ENCODE assay signal across 8 cellular contexts in the genomic region with DNA sequence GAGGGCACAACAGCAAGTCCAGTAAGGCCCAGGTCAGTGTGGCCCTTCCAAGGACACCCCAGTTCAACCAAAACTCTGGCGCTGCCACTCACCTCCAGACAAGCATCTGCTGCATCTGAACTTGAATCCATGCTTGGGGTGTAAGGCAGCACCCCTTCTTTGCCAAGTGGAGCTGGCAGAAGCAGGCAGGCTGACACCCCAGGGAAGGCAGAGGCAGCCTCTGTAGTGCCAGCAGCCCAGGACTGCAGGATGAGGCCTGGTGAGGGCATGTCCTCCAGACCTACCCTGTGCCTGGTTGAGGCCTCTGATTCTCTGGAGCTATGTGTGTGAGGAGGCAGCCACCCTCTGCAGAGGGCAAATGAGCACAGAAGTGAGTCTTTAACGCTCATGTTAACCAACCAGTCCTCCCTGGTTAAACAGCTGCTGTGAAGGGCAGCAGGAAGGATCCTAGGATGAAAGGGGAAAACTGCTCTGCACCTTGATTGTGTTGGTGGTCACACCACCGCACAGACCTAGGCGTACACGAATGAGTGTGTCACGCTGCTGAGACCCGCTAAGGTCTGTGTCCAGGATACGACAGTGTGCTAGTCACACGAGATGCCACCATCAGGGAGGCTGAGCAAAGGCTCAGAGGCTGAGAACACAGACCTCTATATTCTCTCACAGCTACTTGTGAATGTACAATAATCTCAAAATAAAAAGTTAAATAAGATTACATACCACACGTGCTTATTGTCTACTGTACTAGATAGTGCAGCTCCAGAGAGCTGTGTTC. TPM values are rescaled to one million over a fixed set of nuclear protein-coding genes. Genes with fewer than 3 reads are reported as not detected.
DNase-seq lines count a peak whose midpoint lies in the region; ATAC-seq and TF ChIP-seq lines count a peak whose summit lies in the region.

No MANE protein-coding gene starts in this region.

- peaks cover 37% of the 10 kb centered on the region for H3K27me3 Mint-ChIP-seq in activated T-cell treated with anti-CD3 and anti-CD28 coated beads, Interleukin-2, amount 50 U/mL, for 4 hours (ENCODE audit: low read depth)
- H3K27me3 Mint-ChIP-seq in activated T-helper 17 cell treated with anti-CD3 and anti-CD28 coated beads, Interleukin-2, amount 50 U/mL, for 72 hours: peaks cover 31% of the 10 kb centered on the region

- H3K4me1 ChIP-seq in lung (ENCODE audit: control insufficient read depth in 2 of 2, insufficient read depth in 2 of 2, low read length in 2 of 2): peaks cover 0 to 3% of the 10 kb centered on the region in 2 donors
- H3K4me1 ChIP-seq in testis: no peaks in the 10 kb centered on the region

- intact Hi-C loops in testis (cut with DNase I; ENCODE audit: low total_unique reads): no loop called here

- H3K27ac ChIP-seq in lung (ENCODE audit: low read depth in 1 of 2, low read length in 1 of 2): no peak overlapping the region
- H3K27ac ChIP-seq in testis: no peak overlapping the region

- H3K4me3 Mint-ChIP-seq in activated T-cell treated with anti-CD3 and anti-CD28 coated beads, Interleukin-2, amount 50 U/mL, for 4 hours: peak overlapping the region; percentile 76
- H3K4me3 Mint-ChIP-seq in activated T-helper 17 cell treated with anti-CD3 and anti-CD28 coated beads, Interleukin-2, amount 50 U/mL, for 72 hours: peak overlapping the region; percentile 58

- peaks cover 5% of the 10 kb centered on the region for H3K4me1 Mint-ChIP-seq in activated T-cell treated with anti-CD3 and anti-CD28 coated beads, Interleukin-2, amount 50 U/mL, for 4 hours (ENCODE audit: low read depth)
- H3K4me1 Mint-ChIP-seq in activated T-helper 17 cell treated with anti-CD3 and anti-CD28 coated beads, Interleukin-2, amount 50 U/mL, for 72 hours: no peaks in the 10 kb centered on the region

- no peaks in the 10 kb centered on the region for H3K36me3 ChIP-seq in lung (ENCODE audit: control insufficient read depth in 2 of 2, insufficient read depth in 2 of 2, low read length in 2 of 2)
- H3K36me3 ChIP-seq in testis (ENCODE audit: low read depth, missing control alignments): no peaks in the 10 kb centered on the region

- no peak for ATAC-seq in activated T-cell treated with anti-CD3 and anti-CD28 coated beads, Interleukin-2, amount 50 U/mL, for 4 hours
- no peak for ATAC-seq in activated T-helper 17 cell treated with anti-CD3 and anti-CD28 coated beads, Interleukin-2, amount 50 U/mL, for 72 hours (replicated peaks)
- ATAC-seq in lung (ENCODE audit: insufficient read depth, low FRiP score) (no peak), HG03442 (IDR thresholded peaks at IDR 0.05; ENCODE audit: unreplicated experiment) (no peak), HG03175 (IDR thresholded peaks at IDR 0.05; ENCODE audit: unreplicated experiment) (no peak)

- DNase-seq in activated T-cell treated with anti-CD3 and anti-CD28 coated beads, Interleukin-2, amount 50 U/mL, for 4 hours: no peak
- no peak for DNase-seq in activated T-cell treated with anti-CD3 and anti-CD28 coated beads, Interleukin-2, amount 50 U/mL, for 1 hour
- DNase-seq in lung (ENCODE audit: low spot score): peak; percentile 20
- peak; percentile 13 for DNase-seq in testis
- no peak for DNase-seq in NCI-H2107 (lab: John Stamatoyannopoulos, UW)

- no peak for TF ChIP-seq POLR2A in testis (IDR thresholded peaks at IDR 0.05)

- no peaks in the 10 kb centered on the region for H3K9me3 Mint-ChIP-seq in activated T-cell treated with anti-CD3 and anti-CD28 coated beads, Interleukin-2, amount 50 U/mL, for 4 hours
- H3K9me3 Mint-ChIP-seq in activated T-helper 17 cell treated with anti-CD3 and anti-CD28 coated beads, Interleukin-2, amount 50 U/mL, for 72 hours: no peaks in the 10 kb centered on the region

- no peak for TF ChIP-seq CTCF in lung (IDR thresholded peaks at IDR 0.05; ENCODE audit: control extremely low read depth, extremely low read depth)
- TF ChIP-seq CTCF in testis (IDR thresholded peaks at IDR 0.05): no peak

- H3K9me3 ChIP-seq in lung (ENCODE audit: control insufficient read depth in 2 of 2, insufficient read depth in 1 of 2, low read length in 1 of 2) (no peaks in the 10 kb centered on the region), testis (no peaks in the 10 kb centered on the region)

- no peaks in the 10 kb centered on the region for H3K36me3 Mint-ChIP-seq in activated T-cell treated with anti-CD3 and anti-CD28 coated beads, Interleukin-2, amount 50 U/mL, for 4 hours (ENCODE audit: insufficient read depth)
- no peaks in the 10 kb centered on the region for H3K36me3 Mint-ChIP-seq in activated T-helper 17 cell treated with anti-CD3 and anti-CD28 coated beads, Interleukin-2, amount 50 U/mL, for 72 hours (ENCODE audit: low read depth)

- no peak overlapping the region for H3K27ac Mint-ChIP-seq in activated T-helper 17 cell treated with anti-CD3 and anti-CD28 coated beads, Interleukin-2, amount 50 U/mL, for 72 hours

- no peak overlapping the region for H3K4me3 ChIP-seq in lung
- no peak overlapping the region for H3K4me3 ChIP-seq in testis

- whole genome bisulfite sequencing in lung, 2 donors: 83 to 89% methylated on average over 10 of the region's 10 CpGs
- WGBS in testis, 2 donors: 65 to 66% methylated on average over 10 of the region's 10 CpGs

- H3K27me3 ChIP-seq in lung (ENCODE audit: control insufficient read depth, insufficient read depth) (no peaks in the 10 kb centered on the region), testis (no peaks in the 10 kb centered on the region)

RNA-seq across cellular contexts. Expression of a gene that starts 2.2 kb away (rescaled TPM):
- under 1 TPM in 2 of 3 donors, not detected in 1; 0.37 to 0.61 TPM for total RNA-seq in activated T-cell treated with anti-CD3 and anti-CD28 coated beads, Interleukin-2, amount 50 U/mL, for 4 hours
- 1 to 10 TPM in 1 of 2 donors, under 1 TPM in 1; 0.98 to 1.5 TPM for total RNA-seq in activated T-helper 17 cell treated with anti-CD3 and anti-CD28 coated beads, Interleukin-2, amount 50 U/mL, for 72 hours
- total RNA-seq in lung (1 to 10 TPM; 4.4 to 9.8 TPM), testis (1 to 10 TPM; 5.3 to 7.5 TPM)
- polyA plus RNA-seq in lung (1 to 10 TPM; 1.8 to 1.9 TPM), testis (ENCODE audit: insufficient read depth, low read depth, low replicate concordance) (3.0 TPM)

Comparison
In these comparisons a context has a peak if more than half of its experiments do, and no peak if none do; other contexts are left out.
1. DNase-seq: peak in lung (single experiment) and testis (single experiment); none in activated T-cell treated with anti-CD3 and anti-CD28 coated beads, Interleukin-2, amount 50 U/mL, for 4 hours (single experiment), activated T-cell treated with anti-CD3 and anti-CD28 coated beads, Interleukin-2, amount 50 U/mL, for 1 hour (single experiment) and NCI-H2107 (single experiment).